Comparison of ENCODE assay signal across 8 cellular contexts in genomic region chr20:50113420-50114224, GRCh38. TPM values are rescaled to one million over a fixed set of nuclear protein-coding genes. Genes with fewer than 3 reads are reported as not detected.
DNase-seq lines count a peak whose midpoint lies in the region; ATAC-seq and TF ChIP-seq lines count a peak whose summit lies in the region.

No MANE protein-coding gene starts in this region.

- TF ChIP-seq CTCF in heart left ventricle (IDR thresholded peaks at IDR 0.05) (no peak), astrocyte of the spinal cord (IDR thresholded peaks at IDR 0.05; ENCODE audit: low read depth, low read length) (no peak), lower lobe of right lung (IDR thresholded peaks at IDR 0.05) (no peak), upper lobe of right lung (IDR thresholded peaks at IDR 0.05) (no peak)

- intact Hi-C loops in heart left ventricle (cut with DNase I) (loop anchor here in 2 of 10 donors (10.0 kb wide), 2 partner anchors 351 to 361 kb away; no protein-coding TSS in a partner anchor), left ventricle myocardium superior (cut with micrococcal nuclease) (no loop called here), lower lobe of right lung (cut with DNase I) (no loop called here), upper lobe of right lung (cut with DNase I) (no loop called here)

- H3K4me3 ChIP-seq in heart left ventricle, result peak overlapping the region; percentile 66 to 99 (median 91)
- peak overlapping the region; percentile 94 for H3K4me3 ChIP-seq in astrocyte of the spinal cord (ENCODE audit: low read depth, low read length)
- peak overlapping the region; percentile 93 for H3K4me3 ChIP-seq in lower lobe of right lung
- H3K4me3 ChIP-seq in upper lobe of right lung, result peak overlapping the region; percentile 86

- H3K27me3 ChIP-seq in heart left ventricle, result no peaks in the 10 kb centered on the region
- H3K27me3 ChIP-seq in lower lobe of right lung (ENCODE audit: low read depth), result no peaks in the 10 kb centered on the region
- H3K27me3 ChIP-seq in upper lobe of right lung, result no peaks in the 10 kb centered on the region

- H3K9me3 ChIP-seq in heart left ventricle (no peaks in the 10 kb centered on the region), lower lobe of right lung (no peaks in the 10 kb centered on the region), upper lobe of right lung (no peaks in the 10 kb centered on the region)

- H3K27ac ChIP-seq in heart left ventricle (peak overlapping the region; percentile 94 to 100 (median 98)), lower lobe of right lung (peak overlapping the region; percentile 94), upper lobe of right lung (peak overlapping the region; percentile 93)

- in situ Hi-C loops in astrocyte of the spinal cord (cut with HindIII; ENCODE audit: low sequenced_read_pairs), result no loop called here

- ATAC-seq in heart left ventricle, result no peak
- no peak for ATAC-seq in left ventricle myocardium superior
- ATAC-seq in lower lobe of right lung, result no peak
- ATAC-seq in upper lobe of right lung, result no peak
- ATAC-seq in GM18868 (IDR thresholded peaks at IDR 0.05; ENCODE audit: unreplicated experiment), result no peak
- ATAC-seq in GM19397 (IDR thresholded peaks at IDR 0.05; ENCODE audit: unreplicated experiment), result no peak

- no peak for TF ChIP-seq POLR2A in heart left ventricle (IDR thresholded peaks at IDR 0.05)

- peaks cover 15 to 72% (median 54%) of the 10 kb centered on the region in 12 donors for H3K4me1 ChIP-seq in heart left ventricle
- peaks cover 62% of the 10 kb centered on the region for H3K4me1 ChIP-seq in lower lobe of right lung
- H3K4me1 ChIP-seq in upper lobe of right lung, result peaks cover 51% of the 10 kb centered on the region

- WGBS in heart left ventricle, 4 donors, result 17 to 19% (median 18%) methylated on average over 11 of the region's 11 CpGs

- DNase-seq in heart left ventricle (no peak), left ventricle myocardium superior (no peak), astrocyte of the spinal cord (ENCODE audit: low read depth, low spot score) (no peak), lower lobe of right lung (no peak), upper lobe of right lung (no peak), HUDEP-2 (lab: John Stamatoyannopoulos, UW; ENCODE audit: unreplicated experiment in 76 of 76) (no peak)

- H3K36me3 ChIP-seq in heart left ventricle, result peaks cover 0 to 7% (median 0%) of the 10 kb centered on the region in 9 donors
- H3K36me3 ChIP-seq in lower lobe of right lung, result no peaks in the 10 kb centered on the region
- no peaks in the 10 kb centered on the region for H3K36me3 ChIP-seq in upper lobe of right lung

RNA-seq across cellular contexts. Expression of gene UBE2V1, which starts 0.7 kb away (rescaled TPM):
- total RNA-seq in heart left ventricle (100 to 1,000 TPM in 1 of 9 donors, 10 to 100 TPM in 8; 54.2 to 105 (median 84.8) TPM), left ventricle myocardium superior (92.6 TPM), lower lobe of right lung (83.4 TPM), upper lobe of right lung (83.2 TPM)
- polyA plus RNA-seq in heart left ventricle, result 10 to 100 TPM; 73.0 to 73.9 TPM

RNA-seq across cellular contexts. Expression of gene PEDS1, which starts 39.9 kb away (rescaled TPM):
- total RNA-seq in heart left ventricle (10 to 100 TPM; 13.7 to 37.4 (median 23.6) TPM), left ventricle myocardium superior (31.1 TPM), lower lobe of right lung (27.8 TPM), upper lobe of right lung (31.3 TPM)
- 10 to 100 TPM; 28.4 to 35.3 TPM for polyA plus RNA-seq in heart left ventricle
